ENCODE assay signal across 1 cellular context in genomic region chr5:33737284-33737683, GRCh38.
TF ChIP-seq lines count a peak whose summit lies in the region.

No MANE protein-coding gene starts in this region.

TF ChIP-seq in GM23338, 12 proteins besides CTCF, POLR2A, EP300 and RAD21 (continued from another document):
- TF ChIP-seq, protein P1, sequence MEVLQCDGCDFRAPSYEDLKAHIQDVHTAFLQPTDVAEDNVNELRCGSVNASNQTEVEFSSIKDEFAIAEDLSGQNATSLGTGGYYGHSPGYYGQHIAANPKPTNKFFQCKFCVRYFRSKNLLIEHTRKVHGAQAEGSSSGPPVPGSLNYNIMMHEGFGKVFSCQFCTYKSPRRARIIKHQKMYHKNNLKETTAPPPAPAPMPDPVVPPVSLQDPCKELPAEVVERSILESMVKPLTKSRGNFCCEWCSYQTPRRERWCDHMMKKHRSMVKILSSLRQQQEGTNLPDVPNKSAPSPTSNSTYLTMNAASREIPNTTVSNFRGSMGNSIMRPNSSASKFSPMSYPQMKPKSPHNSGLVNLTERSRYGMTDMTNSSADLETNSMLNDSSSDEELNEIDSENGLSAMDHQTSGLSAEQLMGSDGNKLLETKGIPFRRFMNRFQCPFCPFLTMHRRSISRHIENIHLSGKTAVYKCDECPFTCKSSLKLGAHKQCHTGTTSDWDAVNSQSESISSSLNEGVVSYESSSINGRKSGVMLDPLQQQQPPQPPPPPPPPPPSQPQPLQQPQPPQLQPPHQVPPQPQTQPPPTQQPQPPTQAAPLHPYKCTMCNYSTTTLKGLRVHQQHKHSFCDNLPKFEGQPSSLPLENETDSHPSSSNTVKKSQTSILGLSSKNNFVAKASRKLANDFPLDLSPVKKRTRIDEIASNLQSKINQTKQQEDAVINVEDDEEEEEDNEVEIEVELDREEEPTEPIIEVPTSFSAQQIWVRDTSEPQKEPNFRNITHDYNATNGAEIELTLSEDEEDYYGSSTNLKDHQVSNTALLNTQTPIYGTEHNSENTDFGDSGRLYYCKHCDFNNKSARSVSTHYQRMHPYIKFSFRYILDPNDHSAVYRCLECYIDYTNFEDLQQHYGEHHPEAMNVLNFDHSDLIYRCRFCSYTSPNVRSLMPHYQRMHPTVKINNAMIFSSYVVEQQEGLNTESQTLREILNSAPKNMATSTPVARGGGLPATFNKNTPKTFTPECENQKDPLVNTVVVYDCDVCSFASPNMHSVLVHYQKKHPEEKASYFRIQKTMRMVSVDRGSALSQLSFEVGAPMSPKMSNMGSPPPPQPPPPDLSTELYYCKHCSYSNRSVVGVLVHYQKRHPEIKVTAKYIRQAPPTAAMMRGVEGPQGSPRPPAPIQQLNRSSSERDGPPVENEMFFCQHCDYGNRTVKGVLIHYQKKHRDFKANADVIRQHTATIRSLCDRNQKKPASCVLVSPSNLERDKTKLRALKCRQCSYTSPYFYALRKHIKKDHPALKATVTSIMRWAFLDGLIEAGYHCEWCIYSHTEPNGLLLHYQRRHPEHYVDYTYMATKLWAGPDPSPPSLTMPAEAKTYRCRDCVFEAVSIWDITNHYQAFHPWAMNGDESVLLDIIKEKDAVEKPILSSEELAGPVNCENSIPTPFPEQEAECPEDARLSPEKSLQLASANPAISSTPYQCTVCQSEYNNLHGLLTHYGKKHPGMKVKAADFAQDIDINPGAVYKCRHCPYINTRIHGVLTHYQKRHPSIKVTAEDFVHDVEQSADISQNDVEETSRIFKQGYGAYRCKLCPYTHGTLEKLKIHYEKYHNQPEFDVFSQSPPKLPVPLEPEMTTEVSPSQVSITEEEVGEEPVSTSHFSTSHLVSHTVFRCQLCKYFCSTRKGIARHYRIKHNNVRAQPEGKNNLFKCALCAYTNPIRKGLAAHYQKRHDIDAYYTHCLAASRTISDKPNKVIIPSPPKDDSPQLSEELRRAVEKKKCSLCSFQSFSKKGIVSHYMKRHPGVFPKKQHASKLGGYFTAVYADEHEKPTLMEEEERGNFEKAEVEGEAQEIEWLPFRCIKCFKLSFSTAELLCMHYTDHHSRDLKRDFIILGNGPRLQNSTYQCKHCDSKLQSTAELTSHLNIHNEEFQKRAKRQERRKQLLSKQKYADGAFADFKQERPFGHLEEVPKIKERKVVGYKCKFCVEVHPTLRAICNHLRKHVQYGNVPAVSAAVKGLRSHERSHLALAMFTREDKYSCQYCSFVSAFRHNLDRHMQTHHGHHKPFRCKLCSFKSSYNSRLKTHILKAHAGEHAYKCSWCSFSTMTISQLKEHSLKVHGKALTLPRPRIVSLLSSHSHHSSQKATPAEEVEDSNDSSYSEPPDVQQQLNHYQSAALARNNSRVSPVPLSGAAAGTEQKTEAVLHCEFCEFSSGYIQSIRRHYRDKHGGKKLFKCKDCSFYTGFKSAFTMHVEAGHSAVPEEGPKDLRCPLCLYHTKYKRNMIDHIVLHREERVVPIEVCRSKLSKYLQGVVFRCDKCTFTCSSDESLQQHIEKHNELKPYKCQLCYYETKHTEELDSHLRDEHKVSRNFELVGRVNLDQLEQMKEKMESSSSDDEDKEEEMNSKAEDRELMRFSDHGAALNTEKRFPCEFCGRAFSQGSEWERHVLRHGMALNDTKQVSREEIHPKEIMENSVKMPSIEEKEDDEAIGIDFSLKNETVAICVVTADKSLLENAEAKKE (CRISPR knock-in tag; IDR thresholded peaks at IDR 0.05): no peak
- TF ChIP-seq NANOG (IDR thresholded peaks at IDR 0.05; ENCODE audit: borderline replicate concordance) (no peak), EZH2 (IDR thresholded peaks at IDR 0.05; ENCODE audit: low read depth, unreplicated experiment) (no peak), POLR2AphosphoS5 (IDR thresholded peaks at IDR 0.05; ENCODE audit: low read depth) (no peak), EZH2phosphoT487 (IDR thresholded peaks at IDR 0.05; ENCODE audit: unreplicated experiment) (no peak), ZNF114 (CRISPR knock-in tag; IDR thresholded peaks at IDR 0.05) (no peak), ETS1 (IDR thresholded peaks at IDR 0.05) (no peak)
